ENCODE assay signal across 8 cellular contexts in genomic region chr14:70707138-70708038, GRCh38.
DNase-seq lines count a peak whose midpoint lies in the region; ATAC-seq lines count a peak whose summit lies in the region.

No MANE protein-coding gene starts in this region.

- H3K27me3 ChIP-seq in H7 (ENCODE audit: control insufficient read depth, insufficient read depth, low read length): no peaks in the 10 kb centered on the region

- peak; percentile 81 for ATAC-seq in HG02588 (IDR thresholded peaks at IDR 0.05; ENCODE audit: unreplicated experiment)

- DNase-seq in activated CD4-positive, alpha-beta T cell treated with anti-CD3 and anti-CD28 coated beads for 48 hours: peak; percentile 21
- no peak for DNase-seq in activated CD4-positive, alpha-beta T cell treated with anti-CD3 and anti-CD28 coated beads for 1 hour
- peak; percentile 43 for DNase-seq in NCI-H2196 treated with DMSO at 0.1 percent for 48 hours (lab: John Stamatoyannopoulos, UW; ENCODE audit: unreplicated experiment)
- peak; percentile 32 for DNase-seq in hepatic stellate cell (ENCODE audit: low spot score)
- DNase-seq in DMS153 treated with DMSO at 0.1 percent for 48 hours (lab: John Stamatoyannopoulos, UW; ENCODE audit: unreplicated experiment): no peak
- no peak for DNase-seq in superior temporal gyrus (ENCODE audit: extremely low spot score)
- DNase-seq in H7: no peak

- H3K4me3 ChIP-seq in H7 (ENCODE audit: insufficient read depth, low read depth, low read length): no peak overlapping the region

- H3K36me3 ChIP-seq in H7 (replicated peaks; ENCODE audit: control insufficient read depth, insufficient read depth, low read length): no peaks in the 10 kb centered on the region

Comparison
In these comparisons a context has a peak if more than half of its experiments do, and no peak if none do; other contexts are left out.
1. DNase-seq: peak in activated CD4-positive, alpha-beta T cell treated with anti-CD3 and anti-CD28 coated beads for 48 hours (single experiment), NCI-H2196 treated with DMSO at 0.1 percent for 48 hours (single experiment) and hepatic stellate cell (single experiment); none in activated CD4-positive, alpha-beta T cell treated with anti-CD3 and anti-CD28 coated beads for 1 hour (single experiment), DMS153 treated with DMSO at 0.1 percent for 48 hours (single experiment), superior temporal gyrus (single experiment) and H7 (single experiment).